Comparison of ENCODE assay signal across 25 cellular contexts in genomic region chr6:157203764-157204163, GRCh38.
DNase-seq lines count a peak whose midpoint lies in the region; ATAC-seq, FAIRE-seq and TF ChIP-seq lines count a peak whose summit lies in the region.
"Had no signal": no experiment of that assay in that cellular context is flagged by ENCODE, and none has a peak within 500 bp of the region (broad histone marks: within the 10 kb centered on the region; RNA-seq: fewer than 3 reads in every experiment).

No MANE protein-coding gene starts in this region.

- TF ChIP-seq RAD21 in GM12878 (IDR thresholded peaks at IDR 0.05; ENCODE audit: insufficient read depth, low read depth, low read length) = no peak

- no peak overlapping the region for H2AFZ ChIP-seq in GM12878 (ENCODE audit: control insufficient read depth, low read depth, low read length)

- no TSS peak for BruUV-seq in GM12878 (replicated peaks; lab: Mats Ljungman, UMichigan)

- no peaks in the 10 kb centered on the region for H3K9me3 ChIP-seq in GM12878 (replicated peaks; ENCODE audit: control insufficient read depth, insufficient read depth, low read length)
- H3K9me3 ChIP-seq: colonic mucosa, heart left ventricle, uterus had no signal

- RAD21 ChIA-PET in GM12878 (lab: Charles Lee; ENCODE audit: unreplicated experiment) = no interaction called here

- CTCF ChIA-PET in GM12878 (lab: Yijun Ruan, JAX) = interaction anchor here (0.6 to 2.1 kb wide), 4 partner anchors 10 to 19 kb away, joined by 3 to 4 read pairs (median 4); no protein-coding TSS in a partner anchor
- CTCF ChIA-PET in activated naive CD4-positive, alpha-beta T cell treated with anti-CD3 and anti-CD28 coated beads, Interleukin-2, amount 10 ng/mL, durations not matched to agents 7 days and 5 days (lab: Charles Lee) = interaction anchor here (0.7 kb wide), 1 partner anchor 928 kb away, joined by 3 read pairs; no protein-coding TSS in a partner anchor

- SMC1A ChIA-PET in GM12878 (lab: Charles Lee; ENCODE audit: uncharacterized antibody, unreplicated experiment) = interaction anchor here (1.0 to 1.3 kb wide), 5 partner anchors 19 to 738 kb away, joined by 3 read pairs; no protein-coding TSS in a partner anchor

- no peaks in the 10 kb centered on the region; the same call in 1 of the 2 replicates for H4K20me1 ChIP-seq in GM12878 (ENCODE audit: control insufficient read depth, insufficient read depth)

- no peak for TF ChIP-seq POLR2A in GM12878 (IDR thresholded peaks at IDR 0.05; ENCODE audit: low read depth, low read length)

- no peak for TF ChIP-seq EP300 in GM12878 (IDR thresholded peaks at IDR 0.05; ENCODE audit: borderline replicate concordance in 1 of 2, control insufficient read depth in 1 of 2, low read depth in 2 of 2, low read length in 2 of 2)

- no peak overlapping the region for H3K9ac ChIP-seq in GM12878 (ENCODE audit: control insufficient read depth, insufficient read depth, low read length)

- no peaks in the 10 kb centered on the region for H3K9me3 Mint-ChIP-seq in activated naive CD4-positive, alpha-beta T cell treated with anti-CD3 and anti-CD28 coated beads, Interleukin-2, amount 10 ng/mL, durations not matched to agents 7 days and 5 days
- H3K9me3 Mint-ChIP-seq in activated T-cell treated with anti-CD3 and anti-CD28 coated beads, Interleukin-2, amount 50 U/mL, for 24 hours = no peaks in the 10 kb centered on the region
- H3K9me3 Mint-ChIP-seq: activated naive CD8-positive, alpha-beta T cell treated with anti-CD3 and anti-CD28 coated beads, Interleukin-2, amount 10 ng/mL, durations not matched to agents 7 days and 5 days; activated T-cell treated with anti-CD3 and anti-CD28 coated beads, Interleukin-2, amount 50 U/mL, for 72 hours; immature natural killer cell had no signal

- no peak overlapping the region for H3K4me3 Mint-ChIP-seq in activated naive CD4-positive, alpha-beta T cell treated with anti-CD3 and anti-CD28 coated beads, Interleukin-2, amount 10 ng/mL, durations not matched to agents 7 days and 5 days
- H3K4me3 Mint-ChIP-seq in activated T-cell treated with anti-CD3 and anti-CD28 coated beads, Interleukin-2, amount 50 U/mL, for 24 hours = no peak overlapping the region
- H3K4me3 Mint-ChIP-seq: activated naive CD8-positive, alpha-beta T cell treated with anti-CD3 and anti-CD28 coated beads, Interleukin-2, amount 10 ng/mL, durations not matched to agents 7 days and 5 days; activated T-cell treated with anti-CD3 and anti-CD28 coated beads, Interleukin-2, amount 50 U/mL, for 72 hours; immature natural killer cell had no signal

- H3K4me3 ChIP-seq in GM12878 = no peak overlapping the region
- H3K4me3 ChIP-seq: colonic mucosa, heart left ventricle, K562, uterus had no signal

- no peak overlapping the region for H3K27ac ChIP-seq in GM12878 (ENCODE audit: control insufficient read depth, insufficient read depth)
- H3K27ac ChIP-seq: brain microvascular endothelial cell, colonic mucosa, heart left ventricle, RWPE1, uterus had no signal

- in situ Hi-C loops in GM12878 (cut with MboI) = no loop called here

- ATAC-seq in GM18868 (IDR thresholded peaks at IDR 0.05; ENCODE audit: unreplicated experiment) (peak; percentile 21), GM21528 (IDR thresholded peaks at IDR 0.05; ENCODE audit: low FRiP score, unreplicated experiment) (peak; percentile 38), HG03159 (IDR thresholded peaks at IDR 0.05; ENCODE audit: unreplicated experiment) (peak; percentile 19), GM12878 (peak; percentile 62)
- ATAC-seq: activated T-cell treated with anti-CD3 and anti-CD28 coated beads, Interleukin-2, amount 50 U/mL, for 72 hours; heart left ventricle; K562 had no signal

- 28% methylated on average over 6 of the region's 6 CpGs for WGBS in GM12878 (ENCODE audit: insufficient coverage, insufficient replicate concordance, low lambda C conversion rate, missing lambda C conversion rate)

- peaks cover 47% of the 10 kb centered on the region for H3K36me3 Mint-ChIP-seq in activated naive CD4-positive, alpha-beta T cell treated with anti-CD3 and anti-CD28 coated beads, Interleukin-2, amount 10 ng/mL, durations not matched to agents 7 days and 5 days
- H3K36me3 Mint-ChIP-seq in activated T-cell treated with anti-CD3 and anti-CD28 coated beads, Interleukin-2, amount 50 U/mL, for 24 hours (ENCODE audit: low read depth) = peaks cover 80% of the 10 kb centered on the region

- H3K27me3 Mint-ChIP-seq in activated naive CD4-positive, alpha-beta T cell treated with anti-CD3 and anti-CD28 coated beads, Interleukin-2, amount 10 ng/mL, durations not matched to agents 7 days and 5 days = no peaks in the 10 kb centered on the region
- no peaks in the 10 kb centered on the region for H3K27me3 Mint-ChIP-seq in activated T-cell treated with anti-CD3 and anti-CD28 coated beads, Interleukin-2, amount 50 U/mL, for 24 hours
- H3K27me3 Mint-ChIP-seq: activated naive CD8-positive, alpha-beta T cell treated with anti-CD3 and anti-CD28 coated beads, Interleukin-2, amount 10 ng/mL, durations not matched to agents 7 days and 5 days had no signal

- H3K4me1 Mint-ChIP-seq in activated naive CD4-positive, alpha-beta T cell treated with anti-CD3 and anti-CD28 coated beads, Interleukin-2, amount 10 ng/mL, durations not matched to agents 7 days and 5 days = no peaks in the 10 kb centered on the region
- no peaks in the 10 kb centered on the region for H3K4me1 Mint-ChIP-seq in activated T-cell treated with anti-CD3 and anti-CD28 coated beads, Interleukin-2, amount 50 U/mL, for 24 hours (ENCODE audit: low read depth)
- H3K4me1 Mint-ChIP-seq: activated naive CD8-positive, alpha-beta T cell treated with anti-CD3 and anti-CD28 coated beads, Interleukin-2, amount 10 ng/mL, durations not matched to agents 7 days and 5 days had no signal

- TF ChIP-seq CTCF in GM12878 (IDR thresholded peaks at IDR 0.05 in 2 of 3, conservative IDR thresholded peaks at IDR 0.05 in 1 of 3; ENCODE audit: control insufficient read depth in 2 of 3, extremely low read depth in 1 of 3, insufficient read depth in 1 of 3, low read depth in 3 of 3, low read length in 3 of 3) = no peak

- no peak for FAIRE-seq in GM12878 (lab: Jason Lieb, UNC)
- FAIRE-seq: K562 had no signal

- no peak overlapping the region for H3K27ac Mint-ChIP-seq in activated naive CD4-positive, alpha-beta T cell treated with anti-CD3 and anti-CD28 coated beads, Interleukin-2, amount 10 ng/mL, durations not matched to agents 7 days and 5 days
- H3K27ac Mint-ChIP-seq in activated T-cell treated with anti-CD3 and anti-CD28 coated beads, Interleukin-2, amount 50 U/mL, for 24 hours = no peak overlapping the region
- H3K27ac Mint-ChIP-seq: activated naive CD8-positive, alpha-beta T cell treated with anti-CD3 and anti-CD28 coated beads, Interleukin-2, amount 10 ng/mL, durations not matched to agents 7 days and 5 days; activated T-cell treated with anti-CD3 and anti-CD28 coated beads, Interleukin-2, amount 50 U/mL, for 72 hours had no signal

- intact Hi-C loops in GM12878 (cut with micrococcal nuclease; ENCODE audit: unreplicated experiment) = loop anchor here (1.0 kb wide), 1 partner anchor 71 kb away; no protein-coding TSS in a partner anchor

- H3K79me2 ChIP-seq in GM12878 (ENCODE audit: control insufficient read depth, insufficient read depth, low read length) = no peaks in the 10 kb centered on the region; the same call in 1 of the 2 replicates

- POLR2A ChIA-PET in GM12878 (lab: Charles Lee) = no interaction called here

- no peak for DNase-seq in GM12878 (ENCODE audit: low read depth, low spot score)
- no peak for DNase-seq in NCI-H82 (lab: John Stamatoyannopoulos, UW)
- DNase-seq in NCI-H524 treated with DMSO at 0.1 percent for 48 hours (lab: John Stamatoyannopoulos, UW) = no peak
- DNase-seq in activated naive CD4-positive, alpha-beta T cell treated with anti-CD3 and anti-CD28 coated beads, Interleukin-2, amount 10 ng/mL, durations not matched to agents 7 days and 5 days = no peak
- DNase-seq in activated T-cell treated with anti-CD3 and anti-CD28 coated beads, Interleukin-2, amount 50 U/mL, for 24 hours = no peak
- DNase-seq: ACHN; activated CD4-positive, alpha-beta T cell treated with anti-CD3 and anti-CD28 coated beads for 1 hour; activated CD8-positive, alpha-beta memory T cell treated with anti-CD3 and anti-CD28 coated beads for 24 hours; activated naive CD8-positive, alpha-beta T cell treated with anti-CD3 and anti-CD28 coated beads, Interleukin-2, amount 10 ng/mL, durations not matched to agents 7 days and 5 days; activated T-cell treated with anti-CD3 and anti-CD28 coated beads, Interleukin-2, amount 50 U/mL, for 72 hours; brain microvascular endothelial cell; colonic mucosa; DMS153; GF-D8; heart left ventricle; immature natural killer cell; NCI-H1930; NK-92 treated with Interleukin-12 subunit alpha and Interleukin-12 subunit beta, amount 100 ng/mL, for 24 hours; stimulated activated CD4-positive, alpha-beta T cell treated with anti-CD3 and anti-CD28 coated beads, Interleukin-4, amount 100 ng/mL, for 24 hours; uterus had no signal

- H3K4me2 ChIP-seq in GM12878 (ENCODE audit: control insufficient read depth, insufficient read depth) = peak overlapping the region; percentile 46; the same call in 1 of the 2 replicates

- peaks cover 11% of the 10 kb centered on the region for H3K4me1 ChIP-seq in GM12878 (ENCODE audit: control insufficient read depth, insufficient read depth, low read length)
- H3K4me1 ChIP-seq: colonic mucosa, uterus had no signal

- H3K36me3 ChIP-seq in GM12878 (ENCODE audit: control insufficient read depth in 2 of 2, insufficient read depth in 2 of 2, low read length in 1 of 2) = peaks cover 30 to 38% of the 10 kb centered on the region in 2 experiments
- H3K36me3 ChIP-seq: colonic mucosa, uterus had no signal

- no peaks in the 10 kb centered on the region for H3K27me3 ChIP-seq in GM12878 (replicated peaks in 1 of 2; ENCODE audit: control insufficient read depth in 2 of 2, insufficient read depth in 2 of 2, low read length in 1 of 2)
- H3K27me3 ChIP-seq: brain microvascular endothelial cell, colonic mucosa, heart left ventricle, uterus had no signal
